ENCODE assay signal across 8 cellular contexts in the genomic region with DNA sequence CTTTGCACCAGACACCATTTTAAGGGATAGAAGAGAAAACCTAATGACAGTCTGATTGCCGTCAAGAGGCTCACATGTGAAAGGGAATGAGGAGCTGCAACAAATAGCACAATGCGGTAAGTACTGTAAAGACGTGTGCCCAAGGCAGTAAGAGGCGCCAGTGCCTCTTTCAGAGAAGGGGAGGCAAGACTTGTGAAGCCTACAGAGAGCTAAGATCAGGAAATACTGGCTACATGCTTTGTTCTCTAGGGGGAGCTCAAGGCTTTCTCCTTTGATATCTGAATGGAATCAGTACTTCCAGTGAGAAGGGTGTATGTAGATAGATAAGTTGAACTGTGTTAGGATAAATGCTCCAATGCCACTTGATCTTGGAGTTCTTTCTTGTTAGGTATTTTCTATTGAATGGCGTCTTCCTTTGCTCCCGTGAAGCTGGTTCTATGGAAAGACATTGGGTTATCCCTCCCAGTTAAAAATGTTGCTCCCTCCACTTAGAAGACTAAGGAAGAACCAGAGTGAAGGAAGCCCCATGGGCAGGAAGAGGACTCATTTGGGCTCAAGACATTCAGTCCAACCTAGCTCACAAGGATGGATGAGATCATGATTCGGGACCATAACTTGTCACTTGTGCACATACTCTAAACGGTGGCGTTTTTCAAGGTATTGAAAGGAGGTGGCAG. TPM values are rescaled to one million over a fixed set of nuclear protein-coding genes. Genes with fewer than 3 reads are reported as not detected.
DNase-seq lines count a peak whose midpoint lies in the region; ATAC-seq and TF ChIP-seq lines count a peak whose summit lies in the region.

No MANE protein-coding gene starts in this region.

- DNase-seq in GF-D8 (lab: John Stamatoyannopoulos, UW): peak; percentile 41
- DNase-seq in NCI-H524 treated with DMSO at 0.1 percent for 48 hours (lab: John Stamatoyannopoulos, UW): peak; percentile 78
- no peak for DNase-seq in ascending aorta (ENCODE audit: low spot score in 2 of 2)
- DNase-seq in right cardiac atrium: no peak
- DNase-seq in gastrocnemius medialis: no peak
- DNase-seq in activated T-cell treated with anti-CD3 and anti-CD28 coated beads, Interleukin-2, amount 50 U/mL, for 1 hour: no peak

- peak; percentile 57 to 86 (median 73) for TF ChIP-seq CTCF in ascending aorta (IDR thresholded peaks at IDR 0.05)
- peak; percentile 14 to 75 (median 52) for TF ChIP-seq CTCF in gastrocnemius medialis (IDR thresholded peaks at IDR 0.05 in 4 of 5, conservative IDR thresholded peaks at IDR 0.05 in 1 of 5)

- no peaks in the 10 kb centered on the region for H3K4me1 ChIP-seq in ascending aorta
- H3K4me1 ChIP-seq in right cardiac atrium (ENCODE audit: control insufficient read depth, insufficient read depth, low read length): peaks cover 2% of the 10 kb centered on the region
- no peaks in the 10 kb centered on the region for H3K4me1 ChIP-seq in gastrocnemius medialis

- H3K27ac ChIP-seq in ascending aorta: no peak overlapping the region
- H3K27ac ChIP-seq in right cardiac atrium (ENCODE audit: low read length): no peak overlapping the region
- no peak overlapping the region for H3K27ac ChIP-seq in gastrocnemius medialis

- H3K9me3 ChIP-seq in ascending aorta (no peaks in the 10 kb centered on the region), right cardiac atrium (ENCODE audit: control insufficient read depth, low read length) (no peaks in the 10 kb centered on the region), gastrocnemius medialis (no peaks in the 10 kb centered on the region)

- intact Hi-C loops in ascending aorta (cut with DNase I) (loop anchor here (1.0 kb wide), 1 partner anchor 71 kb away; no protein-coding TSS in a partner anchor), right cardiac atrium (cut with DNase I) (loop anchor here in 1 of 4 donors (5.0 kb wide), 1 partner anchor 68 kb away; no protein-coding TSS in a partner anchor), gastrocnemius medialis (cut with DNase I; ENCODE audit: low total_unique reads) (loop anchor here (1.0 kb wide), 1 partner anchor 71 kb away; no protein-coding TSS in a partner anchor)

- H3K27me3 ChIP-seq in ascending aorta: no peaks in the 10 kb centered on the region
- no peaks in the 10 kb centered on the region for H3K27me3 ChIP-seq in right cardiac atrium (ENCODE audit: control insufficient read depth, insufficient read depth)
- H3K27me3 ChIP-seq in gastrocnemius medialis: peaks cover 0 to 5% (median 0%) of the 10 kb centered on the region in 3 donors

- ATAC-seq in GM21390 (IDR thresholded peaks at IDR 0.05; ENCODE audit: unreplicated experiment): peak; percentile 85
- peak; percentile 80 for ATAC-seq in HG03571 (IDR thresholded peaks at IDR 0.05; ENCODE audit: unreplicated experiment)
- peak; percentile 87 to 88 for ATAC-seq in right cardiac atrium
- ATAC-seq in gastrocnemius medialis: peak; percentile 83 to 85

- H3K36me3 ChIP-seq in ascending aorta (no peaks in the 10 kb centered on the region), gastrocnemius medialis (no peaks in the 10 kb centered on the region)

- 39% methylated on average over 9 of the region's 9 CpGs for WGBS in right cardiac atrium

- no peak for TF ChIP-seq POLR2A in gastrocnemius medialis (IDR thresholded peaks at IDR 0.05)

- in situ Hi-C loops in gastrocnemius medialis (cut with MboI; ENCODE audit: low sequenced_read_pairs in 4 of 4): loop anchor here in 3 of 4 donors (5.0 kb wide), 1 partner anchor 73 kb away; a partner anchor contains a TSS

- H3K4me3 ChIP-seq in ascending aorta (no peak overlapping the region), right cardiac atrium (ENCODE audit: low read length) (no peak overlapping the region), gastrocnemius medialis (no peak overlapping the region)

RNA-seq across cellular contexts. Expression of a gene that starts 23.5 kb away (rescaled TPM):
- total RNA-seq in ascending aorta (4.8 TPM), right cardiac atrium (1 to 10 TPM in 1 of 4 donors, under 1 TPM in 3; 0.40 to 1.8 (median 0.55) TPM), gastrocnemius medialis (1 to 10 TPM in 2 of 4 donors, not detected in 2; 5.1 to 8.7 TPM)
- polyA plus RNA-seq in right cardiac atrium: 0.91 TPM

Comparison
In these comparisons a context has a peak if more than half of its experiments do, and no peak if none do; other contexts are left out.
1. DNase-seq: peak in GF-D8 (single experiment) and NCI-H524 treated with DMSO at 0.1 percent for 48 hours (single experiment); none in ascending aorta (0 of 2), right cardiac atrium (0 of 3), gastrocnemius medialis (0 of 2) and activated T-cell treated with anti-CD3 and anti-CD28 coated beads, Interleukin-2, amount 50 U/mL, for 1 hour (single experiment).
2. Peak in every context shown above with its lines, with median percentiles within 50 percentile points of each other: ATAC-seq.